19 cellular contexts compared by ENCODE assay signal in genomic region chr1:14345925-14346550, GRCh38.
DNase-seq lines count a peak whose midpoint lies in the region; ATAC-seq, FAIRE-seq and TF ChIP-seq lines count a peak whose summit lies in the region.
"Had no signal": no experiment of that assay in that cellular context is flagged by ENCODE, and none has a peak within 500 bp of the region (broad histone marks: within the 10 kb centered on the region; RNA-seq: fewer than 3 reads in every experiment).

No MANE protein-coding gene starts in this region.

- POLR2A ChIA-PET in OCI-LY7 (lab: Charles Lee), result interaction anchor here (0.5 to 0.8 kb wide), 2 partner anchors 14 to 95 kb away, joined by 3 read pairs; no protein-coding TSS in a partner anchor
- POLR2A ChIA-PET in endothelial cell of umbilical vein (lab: Charles Lee), result no interaction called here
- POLR2A ChIA-PET in GM10248 (lab: Yijun Ruan, JAX), result no interaction called here

- H3K4me3 ChIP-seq in GM12865 (ENCODE audit: low read depth, low read length) (no peak overlapping the region), OCI-LY7 (ENCODE audit: low read depth, low read length, poor library complexity, severe bottlenecking) (no peak overlapping the region), endothelial cell of umbilical vein (replicated peaks in 1 of 3; ENCODE audit: insufficient read depth in 1 of 3, low read depth in 1 of 3, low read length in 3 of 3) (no peak overlapping the region), neuronal stem cell (ENCODE audit: low read length in 2 of 2) (no peak overlapping the region)
- H3K4me3 ChIP-seq: ovary, stomach, upper lobe of right lung had no signal

- dilution Hi-C loops in endothelial cell of umbilical vein (cut with MboI; ENCODE audit: extremely low pct_ligation_motif_present, low sequenced_read_pairs), result no loop called here

- H3K79me2 ChIP-seq in OCI-LY7 (ENCODE audit: insufficient read depth, low read depth, low read length) (no peaks in the 10 kb centered on the region), endothelial cell of umbilical vein (ENCODE audit: control insufficient read depth, insufficient read depth, low read length) (no peaks in the 10 kb centered on the region)

- H3K9me1 ChIP-seq in endothelial cell of umbilical vein (replicated peaks; ENCODE audit: control insufficient read depth, extremely low read depth, insufficient read depth, low read length), result no peaks in the 10 kb centered on the region

- ATAC-seq in GM21737 (IDR thresholded peaks at IDR 0.05; ENCODE audit: unreplicated experiment), result no peak
- no peak for ATAC-seq in natural killer cell
- no peak for ATAC-seq in GM21515 (IDR thresholded peaks at IDR 0.05; ENCODE audit: unreplicated experiment)
- ATAC-seq: left ventricle myocardium superior, Right ventricle myocardium inferior, T-cell, upper lobe of right lung had no signal

- peaks cover 15 to 29% of the 10 kb centered on the region in 2 donors for H3K27me3 Mint-ChIP-seq in natural killer cell (ENCODE audit: low read depth in 2 of 2)

- H3K9me3 ChIP-seq in OCI-LY7 (ENCODE audit: low read length) (no peaks in the 10 kb centered on the region), endothelial cell of umbilical vein (replicated peaks; ENCODE audit: control insufficient read depth, insufficient read depth, low read length) (peaks cover 2% of the 10 kb centered on the region), neuronal stem cell (replicated peaks in 1 of 2; ENCODE audit: control insufficient read depth in 2 of 2, insufficient read depth in 1 of 2, low read depth in 1 of 2, low read length in 2 of 2) (peaks cover 2 to 3% of the 10 kb centered on the region in 2 donors)
- H3K9me3 ChIP-seq: ovary, upper lobe of right lung had no signal

- no peak overlapping the region for H2BK5ac ChIP-seq in neuronal stem cell (ENCODE audit: low read length)

- no peak overlapping the region for H2BK12ac ChIP-seq in neuronal stem cell (ENCODE audit: low read length)

- H2AFZ ChIP-seq in OCI-LY7 (ENCODE audit: low read length) (peak overlapping the region; percentile 69; the same call in 1 of the 2 replicates), endothelial cell of umbilical vein (ENCODE audit: low read depth, low read length) (no peak overlapping the region), neuronal stem cell (ENCODE audit: low read length) (peak overlapping the region; percentile 68)

- no peaks in the 10 kb centered on the region for H3K9me3 Mint-ChIP-seq in natural killer cell
- H3K9me3 Mint-ChIP-seq: T-cell had no signal

- no peak overlapping the region for H3K14ac ChIP-seq in neuronal stem cell (ENCODE audit: low read length)

- FAIRE-seq in endothelial cell of umbilical vein (lab: Jason Lieb, UNC), result no peak

- no peak overlapping the region for H3K4ac ChIP-seq in neuronal stem cell (ENCODE audit: low read length)

- CTCF ChIA-PET in OCI-LY7 (lab: Charles Lee; ENCODE audit: unreplicated experiment), result no interaction called here
- CTCF ChIA-PET in endothelial cell of umbilical vein (lab: Charles Lee), result no interaction called here
- CTCF ChIA-PET in GM10248 (lab: Yijun Ruan, JAX), result no interaction called here

- BruUV-seq in OCI-LY7 (replicated peaks; lab: Mats Ljungman, UMichigan), result no TSS peak
- no TSS peak for BruUV-seq in endothelial cell of umbilical vein (replicated peaks; lab: Mats Ljungman, UMichigan)

- H2AK5ac ChIP-seq in neuronal stem cell (ENCODE audit: low read depth, low read length), result no peak overlapping the region

- H3K4me1 ChIP-seq in OCI-LY7 (ENCODE audit: insufficient read depth, low read length, poor library complexity, severe bottlenecking) (peaks cover 48% of the 10 kb centered on the region), endothelial cell of umbilical vein (ENCODE audit: control insufficient read depth, extremely low read depth, insufficient read depth, low read length) (no peaks in the 10 kb centered on the region), neuronal stem cell (ENCODE audit: control insufficient read depth in 2 of 2, insufficient read depth in 1 of 2, low read depth in 1 of 2, low read length in 2 of 2) (peaks cover 2 to 8% of the 10 kb centered on the region in 2 donors)
- H3K4me1 ChIP-seq: stomach, upper lobe of right lung had no signal

- no peaks in the 10 kb centered on the region for H3K27me3 ChIP-seq in endothelial cell of umbilical vein (ENCODE audit: control insufficient read depth in 2 of 2, insufficient read depth in 2 of 2, low read length in 2 of 2)
- H3K27me3 ChIP-seq in neuronal stem cell (ENCODE audit: control insufficient read depth in 3 of 3, insufficient read depth in 3 of 3, low read depth in 1 of 3, low read length in 3 of 3), result no peaks in the 10 kb centered on the region
- H3K27me3 ChIP-seq: ovary, stomach, upper lobe of right lung had no signal

- H3K4me1 Mint-ChIP-seq in natural killer cell, result no peaks in the 10 kb centered on the region
- H3K4me1 Mint-ChIP-seq: T-cell had no signal

- H3K9me2 ChIP-seq in OCI-LY7 (ENCODE audit: insufficient read depth, low read length), result no peaks in the 10 kb centered on the region

- H3K4me2 ChIP-seq in OCI-LY7 (ENCODE audit: low read length) (0 out of 2 replicates have a peak overlapping the region, but pooled peaks have one; percentile 62), endothelial cell of umbilical vein (ENCODE audit: insufficient read depth, low read length) (no peak overlapping the region), neuronal stem cell (ENCODE audit: insufficient read depth, low read length, poor library complexity, severe bottlenecking) (no peak overlapping the region)

- no peak overlapping the region for H4K91ac ChIP-seq in neuronal stem cell (ENCODE audit: low read depth, low read length, poor library complexity)

- no peak overlapping the region for H3K23ac ChIP-seq in neuronal stem cell (ENCODE audit: low read depth, low read length, poor library complexity)

- H3K4me3 Mint-ChIP-seq in natural killer cell, result no peak overlapping the region
- H3K4me3 Mint-ChIP-seq: T-cell had no signal

- H3K36me3 ChIP-seq in OCI-LY7 (ENCODE audit: insufficient read depth, low read length) (no peaks in the 10 kb centered on the region; the same call in 1 of the 2 replicates), endothelial cell of umbilical vein (ENCODE audit: control insufficient read depth in 2 of 2, extremely low read depth in 1 of 2, insufficient read depth in 2 of 2, low read length in 2 of 2) (no peaks in the 10 kb centered on the region), neuronal stem cell (replicated peaks in 1 of 2; ENCODE audit: control insufficient read depth in 2 of 2, insufficient read depth in 2 of 2, low read length in 2 of 2) (no peaks in the 10 kb centered on the region)
- H3K36me3 ChIP-seq: ovary, stomach, upper lobe of right lung had no signal

- DNase-seq in GM12865 (ENCODE audit: low read depth) (peak; percentile 14), OCI-LY7 (ENCODE audit: low spot score) (no peak), endothelial cell of umbilical vein (ENCODE audit: low read depth, low spot score) (no peak), neuronal stem cell (ENCODE audit: low spot score) (no peak), natural killer cell (no peak), GM10248 (ENCODE audit: extremely low spot score) (no peak)
- DNase-seq: activated gamma-delta T cell treated with Interleukin-2 at 50 U/mL for 16 hours; amygdala; left ventricle myocardium superior; NCI-H2029; NCI-H446 treated with DMSO at 0.1 percent for 48 hours; ovary; stimulated activated CD4-positive, alpha-beta T cell treated with anti-CD3 and anti-CD28 coated beads, Interleukin-1b, Interleukin-23, amount 100 ng/mL, for 48 hours; stomach; T-cell; upper lobe of right lung had no signal

- no peak overlapping the region for H2BK120ac ChIP-seq in neuronal stem cell (ENCODE audit: low read depth, low read length)

- no peak overlapping the region for H4K8ac ChIP-seq in neuronal stem cell (ENCODE audit: low read depth, low read length)

- intact Hi-C loops in OCI-LY7 (cut with micrococcal nuclease; ENCODE audit: unreplicated experiment) (no loop called here), endothelial cell of umbilical vein (cut with micrococcal nuclease) (no loop called here), natural killer cell (cut with micrococcal nuclease) (no loop called here)

- no CpG with 5 or more reads among the region's 8 CpGs for WGBS in neuronal stem cell (ENCODE audit: extremely low coverage in 2 of 2, insufficient read length in 2 of 2, insufficient replicate concordance in 1 of 2), 2 donors

- no peak for TF ChIP-seq POLR2A in endothelial cell of umbilical vein (IDR thresholded peaks at IDR 0.05; ENCODE audit: low read depth, low read length)

- TF ChIP-seq CTCF in GM12865 (IDR thresholded peaks at IDR 0.05; ENCODE audit: insufficient read depth, low read depth, low read length, missing control alignments) (no peak), OCI-LY7 (conservative IDR thresholded peaks at IDR 0.05; ENCODE audit: low read length) (no peak), endothelial cell of umbilical vein (IDR thresholded peaks at IDR 0.05; ENCODE audit: extremely low read depth in 1 of 2, insufficient read depth in 1 of 2, low read depth in 1 of 2, low read length in 2 of 2) (no peak), natural killer cell (IDR thresholded peaks at IDR 0.05) (no peak), GM10248 (IDR thresholded peaks at IDR 0.05; ENCODE audit: control extremely low read depth, extremely low read depth, low read depth, missing control alignments) (no peak)

- H4K20me1 ChIP-seq in OCI-LY7 (ENCODE audit: insufficient read depth, low read length), result no peaks in the 10 kb centered on the region
- H4K20me1 ChIP-seq in endothelial cell of umbilical vein (replicated peaks; ENCODE audit: control insufficient read depth, extremely low read depth, insufficient read depth, low read length), result no peaks in the 10 kb centered on the region

- no peak overlapping the region for H3K27ac Mint-ChIP-seq in natural killer cell
- H3K27ac Mint-ChIP-seq: T-cell had no signal

- no peak overlapping the region for H3K9ac ChIP-seq in endothelial cell of umbilical vein (replicated peaks; ENCODE audit: extremely low read depth, insufficient read depth, low read length)
- no peak overlapping the region for H3K9ac ChIP-seq in neuronal stem cell (ENCODE audit: low read depth, low read length, poor library complexity)

- H3K36me3 Mint-ChIP-seq in natural killer cell, result no peaks in the 10 kb centered on the region
- H3K36me3 Mint-ChIP-seq: T-cell had no signal

- no peaks in the 10 kb centered on the region for H3K79me1 ChIP-seq in neuronal stem cell (ENCODE audit: low read depth, low read length)

- H2BK15ac ChIP-seq in neuronal stem cell (ENCODE audit: low read length), result no peak overlapping the region

- H3K27ac ChIP-seq in OCI-LY7 (ENCODE audit: low read depth, low read length, poor library complexity, severe bottlenecking), result no peak overlapping the region
- no peak overlapping the region for H3K27ac ChIP-seq in endothelial cell of umbilical vein (ENCODE audit: insufficient read depth, low read depth, low read length)
- H3K27ac ChIP-seq in neuronal stem cell (replicated peaks; ENCODE audit: low read length), result no peak overlapping the region
- H3K27ac ChIP-seq: ovary, stomach, upper lobe of right lung had no signal

- no peak overlapping the region for H3K18ac ChIP-seq in neuronal stem cell (ENCODE audit: low read length)

TF ChIP-seq in endothelial cell of umbilical vein, 7 proteins besides CTCF, POLR2A, EP300 and RAD21 (continues in another document):
- peak; percentile 18 for TF ChIP-seq JUN (IDR thresholded peaks at IDR 0.05; ENCODE audit: borderline replicate concordance, insufficient read depth, insufficient read length, low read depth)
- no peak for TF ChIP-seq POLR2AphosphoS5 (IDR thresholded peaks at IDR 0.05; ENCODE audit: insufficient read depth, low read depth, low read length)
